ENCODE assay signal across 18 cellular contexts in genomic region chr3:170560717-170561382, GRCh38. TPM values are rescaled to one million over a fixed set of nuclear protein-coding genes. Genes with fewer than 3 reads are reported as not detected.
A peak's percentile ranks its signal among the peaks of the same experiment; 100 is the strongest.
DNase-seq lines count a peak whose midpoint lies in the region; ATAC-seq and TF ChIP-seq lines count a peak whose summit lies in the region.
"Had no signal": no experiment of that assay in that cellular context is flagged by ENCODE, and none has a peak within 500 bp of the region (broad histone marks: within the 10 kb centered on the region; RNA-seq: fewer than 3 reads in every experiment).

No MANE protein-coding gene starts in this region.

- peaks cover 32% of the 10 kb centered on the region for H3K27me3 Mint-ChIP-seq in stimulated activated naive CD8-positive, alpha-beta T cell treated with anti-CD3 and anti-CD28 coated beads, Interleukin-15, amount 100 ng/mL, for 72 hours
- H3K27me3 Mint-ChIP-seq in activated T-helper 17 cell treated with anti-CD3 and anti-CD28 coated beads, Interleukin-2, amount 50 U/mL, for 72 hours, result peaks cover 11% of the 10 kb centered on the region

- no peaks in the 10 kb centered on the region for H3K36me3 Mint-ChIP-seq in activated T-helper 17 cell treated with anti-CD3 and anti-CD28 coated beads, Interleukin-2, amount 50 U/mL, for 72 hours (ENCODE audit: low read depth)
- H3K36me3 Mint-ChIP-seq in stimulated activated effector memory CD8-positive, alpha-beta T cell treated with anti-CD3 and anti-CD28 coated beads, Interleukin-12 subunit alpha, Interleukin-12 subunit beta, amount 100 ng/mL, for 72 hours, result no peaks in the 10 kb centered on the region
- H3K36me3 Mint-ChIP-seq: CD8-positive, alpha-beta T cell had no signal

- no peaks in the 10 kb centered on the region for H3K9me3 Mint-ChIP-seq in stimulated activated naive CD8-positive, alpha-beta T cell treated with anti-CD3 and anti-CD28 coated beads, Interleukin-15, amount 100 ng/mL, for 72 hours
- H3K9me3 Mint-ChIP-seq in activated T-helper 17 cell treated with anti-CD3 and anti-CD28 coated beads, Interleukin-2, amount 50 U/mL, for 72 hours, result no peaks in the 10 kb centered on the region
- no peaks in the 10 kb centered on the region for H3K9me3 Mint-ChIP-seq in stimulated activated effector memory CD8-positive, alpha-beta T cell treated with anti-CD3 and anti-CD28 coated beads, Interleukin-12 subunit alpha, Interleukin-12 subunit beta, amount 100 ng/mL, for 72 hours
- H3K9me3 Mint-ChIP-seq: CD8-positive, alpha-beta T cell had no signal

- peaks cover 20% of the 10 kb centered on the region for H3K4me1 Mint-ChIP-seq in stimulated activated naive CD8-positive, alpha-beta T cell treated with anti-CD3 and anti-CD28 coated beads, Interleukin-15, amount 100 ng/mL, for 72 hours
- peaks cover 15% of the 10 kb centered on the region for H3K4me1 Mint-ChIP-seq in activated T-helper 17 cell treated with anti-CD3 and anti-CD28 coated beads, Interleukin-2, amount 50 U/mL, for 72 hours
- peaks cover 12% of the 10 kb centered on the region for H3K4me1 Mint-ChIP-seq in stimulated activated effector memory CD8-positive, alpha-beta T cell treated with anti-CD3 and anti-CD28 coated beads, Interleukin-12 subunit alpha, Interleukin-12 subunit beta, amount 100 ng/mL, for 72 hours

- no peak for TF ChIP-seq POLR2A in lower leg skin (IDR thresholded peaks at IDR 0.05)

- no peak for DNase-seq in stimulated activated naive CD8-positive, alpha-beta T cell treated with anti-CD3 and anti-CD28 coated beads, Interleukin-15, amount 100 ng/mL, for 72 hours
- no peak for DNase-seq in stimulated activated naive CD8-positive, alpha-beta T cell treated with anti-CD3 and anti-CD28 coated beads, Interleukin-15, Interleukin-2, amounts not matched to agents 100 U/mL and 50 U/mL, for 24 hours
- peak; percentile 58 for DNase-seq in MV-4-11 (lab: John Stamatoyannopoulos, UW)
- no peak for DNase-seq in stimulated activated effector memory CD8-positive, alpha-beta T cell treated with anti-CD3 and anti-CD28 coated beads, Interleukin-12 subunit alpha, Interleukin-12 subunit beta, amount 100 ng/mL, for 72 hours (ENCODE audit: low spot score in 2 of 2)
- DNase-seq in lower leg skin (ENCODE audit: low spot score in 2 of 2), result no peak
- no peak for DNase-seq in activated CD4-positive, alpha-beta T cell treated with anti-CD3 and anti-CD28 coated beads for 48 hours
- DNase-seq in nucleus accumbens (lab: John Stamatoyannopoulos, UW), result no peak
- DNase-seq: CD8-positive, alpha-beta T cell; DMS79; GDM1; Karpas-422; NCI-H1436 treated with DMSO at 0.1 percent for 48 hours; NCI-H2081; SIG-M5 had no signal

- WGBS in lower leg skin, 2 donors, result 83 to 90% methylated on average over 5 of the region's 5 CpGs

- H3K4me3 ChIP-seq in lower leg skin (ENCODE audit: low read depth, poor library complexity, severe bottlenecking), result no peak overlapping the region
- H3K4me3 ChIP-seq: BLaER1 had no signal

- no peak overlapping the region for H3K27ac Mint-ChIP-seq in stimulated activated naive CD8-positive, alpha-beta T cell treated with anti-CD3 and anti-CD28 coated beads, Interleukin-15, amount 100 ng/mL, for 72 hours
- no peak overlapping the region for H3K27ac Mint-ChIP-seq in activated T-helper 17 cell treated with anti-CD3 and anti-CD28 coated beads, Interleukin-2, amount 50 U/mL, for 72 hours
- no peak overlapping the region for H3K27ac Mint-ChIP-seq in stimulated activated effector memory CD8-positive, alpha-beta T cell treated with anti-CD3 and anti-CD28 coated beads, Interleukin-12 subunit alpha, Interleukin-12 subunit beta, amount 100 ng/mL, for 72 hours
- H3K27ac Mint-ChIP-seq: CD8-positive, alpha-beta T cell had no signal

- ATAC-seq in stimulated activated naive CD8-positive, alpha-beta T cell treated with anti-CD3 and anti-CD28 coated beads, Interleukin-15, amount 100 ng/mL, for 72 hours, result peak; percentile 65
- no peak for ATAC-seq in stimulated activated naive CD8-positive, alpha-beta T cell treated with anti-CD3 and anti-CD28 coated beads, Interleukin-15, Interleukin-2, amounts not matched to agents 100 U/mL and 50 U/mL, for 24 hours
- peak; percentile 15 for ATAC-seq in activated T-helper 17 cell treated with anti-CD3 and anti-CD28 coated beads, Interleukin-2, amount 50 U/mL, for 72 hours (replicated peaks)
- peak; percentile 46 for ATAC-seq in stimulated activated effector memory CD8-positive, alpha-beta T cell treated with anti-CD3 and anti-CD28 coated beads, Interleukin-12 subunit alpha, Interleukin-12 subunit beta, amount 100 ng/mL, for 72 hours
- ATAC-seq: CD8-positive, alpha-beta T cell had no signal

- intact Hi-C loops in lower leg skin (cut with DNase I; ENCODE audit: low total_unique reads), result no loop called here

- H3K4me3 Mint-ChIP-seq in stimulated activated naive CD8-positive, alpha-beta T cell treated with anti-CD3 and anti-CD28 coated beads, Interleukin-15, amount 100 ng/mL, for 72 hours, result no peak overlapping the region
- H3K4me3 Mint-ChIP-seq in activated T-helper 17 cell treated with anti-CD3 and anti-CD28 coated beads, Interleukin-2, amount 50 U/mL, for 72 hours, result no peak overlapping the region
- no peak overlapping the region for H3K4me3 Mint-ChIP-seq in stimulated activated effector memory CD8-positive, alpha-beta T cell treated with anti-CD3 and anti-CD28 coated beads, Interleukin-12 subunit alpha, Interleukin-12 subunit beta, amount 100 ng/mL, for 72 hours
- H3K4me3 Mint-ChIP-seq: CD8-positive, alpha-beta T cell had no signal

- TF ChIP-seq CTCF in lower leg skin (IDR thresholded peaks at IDR 0.05), result no peak

RNA-seq across cellular contexts. Expression of gene SLC7A14, which starts 25.0 kb away (rescaled TPM):
- total RNA-seq in activated T-helper 17 cell treated with anti-CD3 and anti-CD28 coated beads, Interleukin-2, amount 50 U/mL, for 72 hours, result not detected
- total RNA-seq in lower leg skin, result not detected
- total RNA-seq: CD8-positive, alpha-beta T cell; H4; NCI-H460 had no signal
